ENCODE assay signal across 8 cellular contexts in the genomic region with DNA sequence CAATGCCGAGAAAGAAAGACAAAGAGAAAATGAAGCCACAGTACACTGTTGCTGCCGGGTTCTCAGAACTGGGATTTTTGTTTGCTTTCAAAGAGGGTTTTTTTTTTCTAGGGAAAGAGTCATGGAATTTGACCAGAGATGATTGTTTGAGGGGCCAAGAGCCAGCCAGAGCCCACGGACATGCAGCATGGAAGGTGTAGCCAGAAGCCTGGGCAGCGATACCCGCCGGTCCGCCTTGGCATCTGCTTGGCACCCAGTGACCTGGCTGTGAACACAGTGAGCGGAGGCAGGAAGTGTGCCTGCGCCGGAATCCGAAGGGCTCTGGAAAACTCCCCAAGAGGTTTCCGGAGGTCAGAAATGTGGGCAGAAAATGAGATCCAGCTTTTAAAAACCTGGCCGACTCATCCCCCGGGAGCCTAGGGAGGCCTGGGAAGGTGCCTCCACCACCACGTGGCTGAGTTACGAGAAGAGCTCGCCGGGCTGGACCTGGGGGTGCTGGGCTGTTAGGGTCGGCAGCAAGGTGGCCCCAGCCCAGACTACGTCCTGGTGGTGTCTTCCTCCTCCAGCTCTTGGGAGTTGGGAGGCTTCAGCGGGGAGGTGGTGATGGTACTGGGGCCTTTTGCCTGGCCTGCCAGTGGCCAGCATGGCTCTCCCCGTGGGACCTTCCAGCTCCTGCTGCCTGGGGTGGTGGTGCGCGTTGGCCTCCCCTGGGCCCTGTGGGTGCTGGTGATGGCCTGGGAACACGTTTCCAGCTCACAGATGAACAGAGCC.
A peak's percentile ranks its signal among the peaks of the same experiment; 100 is the strongest.
DNase-seq lines count a peak whose midpoint lies in the region; ATAC-seq and TF ChIP-seq lines count a peak whose summit lies in the region.

No MANE protein-coding gene starts in this region.

- no peak for ATAC-seq in HG02610 (IDR thresholded peaks at IDR 0.05; ENCODE audit: unreplicated experiment)

- H3K9me3 ChIP-seq in endocrine pancreas (ENCODE audit: control insufficient read depth, low read length) = no peaks in the 10 kb centered on the region
- no peaks in the 10 kb centered on the region for H3K9me3 ChIP-seq in tibial artery

- H3K9ac ChIP-seq in endocrine pancreas (ENCODE audit: control insufficient read depth, insufficient read depth, low read length) = peak overlapping the region; percentile 23

- H3K36me3 ChIP-seq in endocrine pancreas (ENCODE audit: control insufficient read depth, insufficient read depth, low read length) (no peaks in the 10 kb centered on the region), tibial artery (peaks cover 0 to 39% (median 8%) of the 10 kb centered on the region in 3 donors)

- peak; percentile 68 for DNase-seq in NCI-H226
- peak; percentile 85 to 86 for DNase-seq in lung microvascular endothelial cell (ENCODE audit: low read depth in 2 of 2)
- peak; percentile 47 to 91 for DNase-seq in tibial artery
- no peak for DNase-seq in NCI-H1930 (lab: John Stamatoyannopoulos, UW)
- DNase-seq in stimulated activated CD4-positive, alpha-beta T cell treated with anti-CD3 and anti-CD28 coated beads, Interleukin-12 subunit alpha, Interleukin-12 subunit beta, amount 100 ng/mL, for 4 hours = no peak
- DNase-seq in putamen (ENCODE audit: low spot score) = no peak

- TF ChIP-seq CTCF in tibial artery (IDR thresholded peaks at IDR 0.05) = no peak

- intact Hi-C loops in tibial artery (cut with DNase I; ENCODE audit: low total_unique reads) = no loop called here

- no peaks in the 10 kb centered on the region for H3K4me1 ChIP-seq in endocrine pancreas (ENCODE audit: control insufficient read depth, insufficient read depth, low read length)
- peaks cover 24 to 100% (median 99%) of the 10 kb centered on the region in 4 donors for H3K4me1 ChIP-seq in tibial artery

- no peak overlapping the region for H3K4me3 ChIP-seq in endocrine pancreas (ENCODE audit: control insufficient read depth, insufficient read depth, low read length)
- H3K4me3 ChIP-seq in tibial artery = peak overlapping the region; percentile 27 to 40

- H3K27me3 ChIP-seq in endocrine pancreas (ENCODE audit: control insufficient read depth, insufficient read depth, low read length) (no peaks in the 10 kb centered on the region), tibial artery (no peaks in the 10 kb centered on the region)

- H3K27ac ChIP-seq in tibial artery = peak overlapping the region; percentile 97 to 99

Comparison
In these comparisons a context has a peak if more than half of its experiments do, and no peak if none do; other contexts are left out.
1. DNase-seq: peak in NCI-H226 (single experiment), lung microvascular endothelial cell (2 of 2) and tibial artery (2 of 2); none in NCI-H1930 (0 of 2), stimulated activated CD4-positive, alpha-beta T cell treated with anti-CD3 and anti-CD28 coated beads, Interleukin-12 subunit alpha, Interleukin-12 subunit beta, amount 100 ng/mL, for 4 hours (single experiment) and putamen (single experiment).